ENCODE assay signal across 21 cellular contexts in the genomic region with DNA sequence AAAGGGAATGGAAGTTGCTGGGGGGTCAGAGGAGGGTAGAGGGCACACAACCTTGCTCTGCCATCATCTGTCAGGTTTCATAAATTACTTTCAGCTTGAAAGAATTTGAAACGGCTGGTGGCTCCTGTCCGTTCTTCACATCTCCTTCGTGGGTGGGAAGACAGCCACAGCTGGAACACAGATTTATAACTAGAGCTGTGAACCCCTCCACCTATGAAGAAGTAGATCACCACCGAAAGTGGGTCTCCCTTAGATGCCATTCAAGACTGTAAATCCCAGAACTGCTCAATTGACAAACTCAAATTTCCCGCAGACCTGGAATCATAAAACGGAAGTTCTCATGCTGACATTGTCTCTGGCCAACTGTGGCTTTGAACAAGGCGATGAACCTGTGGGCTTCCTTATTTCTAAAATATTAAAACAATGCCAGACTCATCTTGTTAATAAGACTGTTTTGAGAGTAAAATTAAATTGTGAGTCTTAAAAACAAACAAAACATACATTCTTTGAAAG.
"Had no signal": no experiment of that assay in that cellular context is flagged by ENCODE, and none has a peak within 500 bp of the region (broad histone marks: within the 10 kb centered on the region; RNA-seq: fewer than 3 reads in every experiment).

No MANE protein-coding gene starts in this region.

- H3K36me3 ChIP-seq: brain microvascular endothelial cell, gastrocnemius medialis, heart right ventricle, neural progenitor cell, SJSA1 had no signal

- H3K36me3 Mint-ChIP-seq: activated naive CD8-positive, alpha-beta T cell treated with anti-CD3 and anti-CD28 coated beads, Interleukin-2, amount 10 ng/mL, durations not matched to agents 7 days and 5 days; neural progenitor cell had no signal

- H3K9ac ChIP-seq: neural progenitor cell had no signal

- H3K4me3 ChIP-seq: gastrocnemius medialis, heart right ventricle, neural progenitor cell, SJSA1, testis had no signal

- H3K4me1 Mint-ChIP-seq: activated CD4-positive, alpha-beta T cell treated with anti-CD3 and anti-CD28 coated beads, Interleukin-2, amount 10 ng/mL, durations not matched to agents 24 days and 14 days; activated naive CD8-positive, alpha-beta T cell treated with anti-CD3 and anti-CD28 coated beads, Interleukin-2, amount 10 ng/mL, durations not matched to agents 7 days and 5 days; central memory CD8-positive, alpha-beta T cell had no signal

- H3K27ac Mint-ChIP-seq: activated CD4-positive, alpha-beta T cell treated with anti-CD3 and anti-CD28 coated beads, Interleukin-2, amount 10 ng/mL, durations not matched to agents 24 days and 14 days; activated naive CD8-positive, alpha-beta T cell treated with anti-CD3 and anti-CD28 coated beads, Interleukin-2, amount 10 ng/mL, durations not matched to agents 7 days and 5 days; activated T-helper 1 cell treated with anti-CD3 and anti-CD28 coated beads, Interleukin-12 subunit alpha, Interleukin-12 subunit beta, Interleukin-2, Interleukin-4 antibody, amounts not matched to agents 30 ng/mL and 10 ng/mL and 1 ng/mL, durations not matched to agents 14 hours and 24 hours and 36 hours; dendritic cell treated with granulocyte-macrophage colony-stimulating factor and Interleukin-4, amounts not matched to agents 40 ng/mL and 50 ng/mL, for 4 days; endodermal cell; neural progenitor cell; stimulated activated naive CD8-positive, alpha-beta T cell treated with anti-CD3 and anti-CD28 coated beads, Interleukin-15, Interleukin-2, amounts not matched to agents 100 ng/mL and 50 ng/mL, for 24 hours had no signal

- H3K27me3 ChIP-seq: brain microvascular endothelial cell, gastrocnemius medialis, heart right ventricle, neural progenitor cell, SJSA1, testis had no signal

- ATAC-seq: gastrocnemius medialis had no signal

- H3K27ac ChIP-seq: brain microvascular endothelial cell, gastrocnemius medialis, heart right ventricle, neural progenitor cell, SJSA1, testis had no signal

- DNase-seq: activated CD4-positive, alpha-beta T cell treated with anti-CD3 and anti-CD28 coated beads, Interleukin-2, amount 10 ng/mL, durations not matched to agents 24 days and 14 days; activated CD4-positive, CD25-positive, alpha-beta regulatory T cell; activated naive CD4-positive, alpha-beta T cell; activated naive CD8-positive, alpha-beta T cell treated with anti-CD3 and anti-CD28 coated beads, Interleukin-2, amount 10 ng/mL, durations not matched to agents 7 days and 5 days; brain microvascular endothelial cell; endodermal cell; erythroblast; gastrocnemius medialis; heart right ventricle; islet precursor cell; stimulated activated CD4-positive, alpha-beta T cell treated with anti-CD3 and anti-CD28 coated beads, Interleukin-12 subunit alpha, Interleukin-12 subunit beta, amount 100 ng/mL, for 4 hours; stimulated activated CD4-positive, alpha-beta T cell treated with anti-CD3 and anti-CD28 coated beads, Interleukin-4, amount 100 ng/mL, for 24 hours; T-helper 2 cell; testis had no signal

- H3K9me3 ChIP-seq: gastrocnemius medialis, heart right ventricle, SJSA1, testis had no signal

- H3K4me2 ChIP-seq: neural progenitor cell had no signal

- H3K4me1 ChIP-seq: SJSA1, testis had no signal

- H3K9me3 Mint-ChIP-seq: activated CD4-positive, alpha-beta T cell treated with anti-CD3 and anti-CD28 coated beads, Interleukin-2, amount 10 ng/mL, durations not matched to agents 24 days and 14 days; activated naive CD8-positive, alpha-beta T cell treated with anti-CD3 and anti-CD28 coated beads, Interleukin-2, amount 10 ng/mL, durations not matched to agents 7 days and 5 days; activated T-helper 1 cell treated with anti-CD3 and anti-CD28 coated beads, Interleukin-12 subunit alpha, Interleukin-12 subunit beta, Interleukin-2, Interleukin-4 antibody, amounts not matched to agents 30 ng/mL and 10 ng/mL and 1 ng/mL, durations not matched to agents 14 hours and 24 hours and 36 hours; dendritic cell treated with granulocyte-macrophage colony-stimulating factor and Interleukin-4, amounts not matched to agents 40 ng/mL and 50 ng/mL, for 4 days; endodermal cell; neural progenitor cell; stimulated activated naive CD8-positive, alpha-beta T cell treated with anti-CD3 and anti-CD28 coated beads, Interleukin-15, Interleukin-2, amounts not matched to agents 100 ng/mL and 50 ng/mL, for 24 hours had no signal

- H3K4me3 Mint-ChIP-seq: activated CD4-positive, alpha-beta T cell treated with anti-CD3 and anti-CD28 coated beads, Interleukin-2, amount 10 ng/mL, durations not matched to agents 24 days and 14 days; activated naive CD8-positive, alpha-beta T cell treated with anti-CD3 and anti-CD28 coated beads, Interleukin-2, amount 10 ng/mL, durations not matched to agents 7 days and 5 days; activated T-helper 1 cell treated with anti-CD3 and anti-CD28 coated beads, Interleukin-12 subunit alpha, Interleukin-12 subunit beta, Interleukin-2, Interleukin-4 antibody, amounts not matched to agents 30 ng/mL and 10 ng/mL and 1 ng/mL, durations not matched to agents 14 hours and 24 hours and 36 hours; central memory CD8-positive, alpha-beta T cell; dendritic cell treated with granulocyte-macrophage colony-stimulating factor and Interleukin-4, amounts not matched to agents 40 ng/mL and 50 ng/mL, for 4 days; endodermal cell; neural progenitor cell; stimulated activated naive CD8-positive, alpha-beta T cell treated with anti-CD3 and anti-CD28 coated beads, Interleukin-15, Interleukin-2, amounts not matched to agents 100 ng/mL and 50 ng/mL, for 24 hours had no signal

- H3K27me3 Mint-ChIP-seq: activated CD4-positive, alpha-beta T cell treated with anti-CD3 and anti-CD28 coated beads, Interleukin-2, amount 10 ng/mL, durations not matched to agents 24 days and 14 days; activated naive CD8-positive, alpha-beta T cell treated with anti-CD3 and anti-CD28 coated beads, Interleukin-2, amount 10 ng/mL, durations not matched to agents 7 days and 5 days; central memory CD8-positive, alpha-beta T cell had no signal

- FAIRE-seq: TTC549 had no signal

- H2AFZ ChIP-seq: neural progenitor cell had no signal
